In genomic region chr7:77690289-77690688, GRCh38 we compare ENCODE assay signal across 2 cellular contexts.
A peak's percentile ranks its signal among the peaks of the same experiment; 100 is the strongest.
TF ChIP-seq lines count a peak whose summit lies in the region.

No MANE protein-coding gene starts in this region.

TF ChIP-seq in WTC11, 78 proteins besides CTCF, POLR2A, EP300 and RAD21:
- TF ChIP-seq ZNF416 (CRISPR knock-in tag; IDR thresholded peaks at IDR 0.05) (no peak), NR1H2 (CRISPR knock-in tag; IDR thresholded peaks at IDR 0.05) (no peak), ZNF219 (CRISPR knock-in tag; IDR thresholded peaks at IDR 0.05; ENCODE audit: borderline replicate concordance) (no peak), FOXJ3 (CRISPR knock-in tag; IDR thresholded peaks at IDR 0.05; ENCODE audit: borderline replicate concordance) (no peak), ZNF138 (CRISPR knock-in tag; conservative IDR thresholded peaks at IDR 0.05) (no peak), FOXP1 (CRISPR knock-in tag; IDR thresholded peaks at IDR 0.05; ENCODE audit: borderline replicate concordance) (no peak), NFATC4 (CRISPR knock-in tag; IDR thresholded peaks at IDR 0.05) (no peak), GABPB1 (CRISPR knock-in tag; IDR thresholded peaks at IDR 0.05) (no peak), HMGXB4 (CRISPR knock-in tag; IDR thresholded peaks at IDR 0.05) (no peak), MAX (CRISPR knock-in tag; IDR thresholded peaks at IDR 0.05) (no peak), ERG (CRISPR knock-in tag; IDR thresholded peaks at IDR 0.05) (no peak), MYBL2 (CRISPR knock-in tag; IDR thresholded peaks at IDR 0.05) (no peak), TCF7 (CRISPR knock-in tag; IDR thresholded peaks at IDR 0.05; ENCODE audit: low read depth) (no peak)

TF ChIP-seq in HepG2, 621 proteins besides CTCF, POLR2A, EP300 and RAD21:
- TF ChIP-seq PAXIP1 (CRISPR knock-in tag; conservative IDR thresholded peaks at IDR 0.05) (0 out of 2 replicates have a peak, but pooled peaks have one; percentile 12), ZNF501 (CRISPR knock-in tag; IDR thresholded peaks at IDR 0.05) (peak; percentile 37; the same call in 1 of the 2 replicates), ZNF3 (CRISPR knock-in tag; IDR thresholded peaks at IDR 0.05) (no peak)
TF ChIP-seq in HepG2: peak in this region for 2.
